Comparison of ENCODE assay signal across 8 cellular contexts in genomic region chr22:20116951-20117645, GRCh38. TPM values are rescaled to one million over a fixed set of nuclear protein-coding genes. Genes with fewer than 3 reads are reported as not detected.
A peak's percentile ranks its signal among the peaks of the same experiment; 100 is the strongest.
DNase-seq lines count a peak whose midpoint lies in the region; ATAC-seq and TF ChIP-seq lines count a peak whose summit lies in the region.

Gene TRMT2A (minus strand): TSS chr22:20117226. CDS start chr22:20116906, 320 bp downstream.

- H3K9me2 ChIP-seq in PC-3 (replicated peaks; ENCODE audit: low read length), result no peaks in the 10 kb centered on the region

- H3K27me3 ChIP-seq in PC-3 (ENCODE audit: low read length) (no peaks in the 10 kb centered on the region), esophagus (ENCODE audit: control insufficient read depth in 1 of 2, insufficient read depth in 2 of 2, low read length in 2 of 2) (no peaks in the 10 kb centered on the region), muscle layer of colon (ENCODE audit: control insufficient read depth in 1 of 2, insufficient read depth in 2 of 2, low read length in 2 of 2) (no peaks in the 10 kb centered on the region)

- H3K4me1 ChIP-seq in PC-3 (ENCODE audit: insufficient read depth, low read length) (peaks cover 24% of the 10 kb centered on the region), esophagus (ENCODE audit: control insufficient read depth in 2 of 2, insufficient read depth in 2 of 2, low read length in 1 of 2) (peaks cover 8 to 9% of the 10 kb centered on the region in 2 donors), muscle layer of colon (ENCODE audit: insufficient read depth, low read length) (peaks cover 23% of the 10 kb centered on the region)

- BruUV-seq in PC-3 (replicated peaks; lab: Mats Ljungman, UMichigan), result no TSS peak

- H3K27ac ChIP-seq in PC-3 (ENCODE audit: low read length) (peak within 1 kb of the TSS; percentile 53), esophagus (ENCODE audit: low read depth in 2 of 2, low read length in 1 of 2) (peak within 1 kb of the TSS; percentile 76 to 77), muscle layer of colon (ENCODE audit: low read depth, low read length) (peak within 1 kb of the TSS; percentile 90)

- intact Hi-C loops in PC-3 (cut with micrococcal nuclease), result loop anchor here (2.0 kb wide), 1 partner anchor 36 kb away; the partner anchor contains the start of gene DGCR8

- no peaks in the 10 kb centered on the region for H4K20me1 ChIP-seq in PC-3 (ENCODE audit: low read length)

- H3K4me3 ChIP-seq in Jurkat, Clone E6-1 (ENCODE audit: low read length), result peak within 1 kb of the TSS; percentile 98
- H3K4me3 ChIP-seq in PC-3 (ENCODE audit: low read length) (peak within 1 kb of the TSS; percentile 95), esophagus (ENCODE audit: low read depth in 1 of 2, low read length in 2 of 2) (peak within 1 kb of the TSS; percentile 86 to 88), muscle layer of colon (ENCODE audit: low read depth in 1 of 2, low read length in 2 of 2) (peak within 1 kb of the TSS; percentile 73 to 78)

- 0% methylated on average over 73 to 93 of the region's 93 CpGs for WGBS in esophagus, 2 donors

- CTCF ChIA-PET in PC-3 (lab: Charles Lee), result interaction anchor here (0.5 to 0.7 kb wide), 2 partner anchors 12 to 301 kb away, joined by 3 to 6 read pairs; no protein-coding TSS in a partner anchor

- H3K79me2 ChIP-seq in PC-3 (ENCODE audit: low read length), result peaks cover 74% of the 10 kb centered on the region

- peak within 1 kb of the TSS; percentile 77 for H2AFZ ChIP-seq in PC-3 (ENCODE audit: low read length)

- peak within 1 kb of the TSS; percentile 100 for H3K9ac ChIP-seq in PC-3 (ENCODE audit: low read length)
- peak within 1 kb of the TSS; percentile 76 for H3K9ac ChIP-seq in muscle layer of colon (ENCODE audit: low read length)

- ATAC-seq in GM21576 (IDR thresholded peaks at IDR 0.05; ENCODE audit: unreplicated experiment) (peak; percentile 71), PC-3 (peak; percentile 78)

- TF ChIP-seq CTCF in PC-3 (conservative IDR thresholded peaks at IDR 0.05; ENCODE audit: low read depth, low read length), result peak; percentile 26; the same call in 1 of the 2 replicates

- H3K36me3 ChIP-seq in PC-3 (ENCODE audit: low read depth, low read length) (peaks cover 26% of the 10 kb centered on the region), esophagus (ENCODE audit: control insufficient read depth in 2 of 2, insufficient read depth in 2 of 2, low read length in 1 of 2) (peaks cover 15 to 45% of the 10 kb centered on the region in 2 donors), muscle layer of colon (ENCODE audit: insufficient read depth, low read length) (peaks cover 55% of the 10 kb centered on the region)

- no peaks in the 10 kb centered on the region for H3F3A ChIP-seq in PC-3 (ENCODE audit: low read length, unreplicated experiment)

- POLR2A ChIA-PET in PC-3 (lab: Charles Lee; ENCODE audit: unreplicated experiment), result no interaction called here

- H3K4me2 ChIP-seq in PC-3 (ENCODE audit: low read length), result peak within 1 kb of the TSS; percentile 92

- H3K9me3 ChIP-seq in PC-3 (ENCODE audit: low read length) (no peaks in the 10 kb centered on the region), esophagus (ENCODE audit: control insufficient read depth in 2 of 2, insufficient read depth in 1 of 2, low read depth in 1 of 2, low read length in 1 of 2) (no peaks in the 10 kb centered on the region), muscle layer of colon (ENCODE audit: low read length) (no peaks in the 10 kb centered on the region)

- DNase-seq in DMS153 (lab: John Stamatoyannopoulos, UW) (peak; percentile 96), PC-3 (peak; percentile 91)
- DNase-seq in Jurkat, Clone E6-1 (ENCODE audit: low read depth, low spot score), result peak; percentile 96
- DNase-seq in activated T-cell treated with anti-CD3 and anti-CD28 coated beads, Interleukin-2, amount 50 U/mL, for 1 hour, result peak; percentile 97
- DNase-seq in stimulated activated CD8-positive, alpha-beta memory T cell treated with anti-CD3 and anti-CD28 coated beads, Interleukin-7, amount 100 ng/mL, for 24 hours (ENCODE audit: low read depth), result peak; percentile 96

RNA-seq across cellular contexts. Expression of gene TRMT2A, which starts in this region (rescaled TPM):
- polyA plus RNA-seq in Jurkat, Clone E6-1 (2012; ENCODE audit: insufficient read depth, insufficient read length), result 78.4 TPM
- total RNA-seq in PC-3 (2014; rRNA removed), result 58.9 and 62.1 TPM in 2 replicates
- polyA plus RNA-seq in esophagus, result 10 to 100 TPM; 41.1 to 77.1 TPM

Comparison
In these comparisons a context has a peak if more than half of its experiments do, and no peak if none do; other contexts are left out.
1. Peak in every context shown above with its lines: DNase-seq, ATAC-seq, H3K4me3 ChIP-seq and H3K27ac ChIP-seq.